Comparison of ENCODE assay signal across 10 cellular contexts in genomic region chr2:17821535-17822451, GRCh38. TPM values are rescaled to one million over a fixed set of nuclear protein-coding genes. Genes with fewer than 3 reads are reported as not detected.
DNase-seq lines count a peak whose midpoint lies in the region; ATAC-seq, FAIRE-seq and TF ChIP-seq lines count a peak whose summit lies in the region.
"Had no signal": no experiment of that assay in that cellular context is flagged by ENCODE, and none has a peak within 500 bp of the region (broad histone marks: within the 10 kb centered on the region; RNA-seq: fewer than 3 reads in every experiment).

No MANE protein-coding gene starts in this region.

- H3K27me3 ChIP-seq in HepG2 (ENCODE audit: control insufficient read depth in 1 of 2, insufficient read depth in 2 of 2, low read length in 2 of 2), result peaks cover 0 to 17% of the 10 kb centered on the region in 2 experiments; a peak in 2 of 5 replicates

- CTCF ChIA-PET in HepG2 (lab: Yijun Ruan, JAX; ENCODE audit: low intra/inter-chr PET ratio, low total read pairs), result no interaction called here

- peak overlapping the region; percentile 4 to 34 (median 21) for H3K27ac Mint-ChIP-seq in IgD-negative memory B cell

- in situ Hi-C loops in HepG2 (cut with HindIII; ENCODE audit: extremely low pct_ligation_motif_present, low pct_unique_long_range_greater_than_20kb), result no loop called here

- intact Hi-C loops in HepG2 (cut with micrococcal nuclease; ENCODE audit: unreplicated experiment) (no loop called here), head of caudate nucleus (cut with DNase I) (no loop called here)

- no peak for DNase-seq in HepG2 (ENCODE audit: low spot score)
- DNase-seq in ureter (ENCODE audit: low spot score), result no peak
- DNase-seq in head of caudate nucleus, result no peak
- no peak for DNase-seq in NCI-H524 treated with DMSO at 0.1 percent for 48 hours (lab: John Stamatoyannopoulos, UW)
- DNase-seq in T-helper 9 cell, result no peak

- no peak overlapping the region for H2AFZ ChIP-seq in HepG2 (ENCODE audit: low read length)

- ATAC-seq in GM18498 (IDR thresholded peaks at IDR 0.05; ENCODE audit: unreplicated experiment), result peak; percentile 52
- peak; percentile 59 for ATAC-seq in GM21390 (IDR thresholded peaks at IDR 0.05; ENCODE audit: unreplicated experiment)
- peak; percentile 56; the same call in 2 of the 3 replicates for ATAC-seq in HepG2

- H3K4me3 Mint-ChIP-seq in IgD-negative memory B cell, result peak overlapping the region in 2 of 4 donors; percentile 4 to 87
- H3K4me3 Mint-ChIP-seq: central memory CD8-positive, alpha-beta T cell had no signal

- POLR2A ChIA-PET in HepG2 (lab: Yijun Ruan, JAX), result no interaction called here

- H3K9me3 ChIP-seq in HepG2 (ENCODE audit: low read length), result no peaks in the 10 kb centered on the region

- no peaks in the 10 kb centered on the region for H3K36me3 Mint-ChIP-seq in IgD-negative memory B cell

- WGBS in HepG2 (ENCODE audit: low lambda C conversion rate), result 17% methylated on average over 7 of the region's 7 CpGs

- H4K20me1 ChIP-seq in HepG2 (ENCODE audit: insufficient read depth, low read length), result no peaks in the 10 kb centered on the region

- BruUV-seq in HepG2 (replicated peaks; lab: Mats Ljungman, UMichigan), result no TSS peak

- no peak overlapping the region for H3K4me3 ChIP-seq in HepG2 (replicated peaks in 1 of 3; ENCODE audit: insufficient read depth in 1 of 3, low read depth in 2 of 3, low read length in 3 of 3)

- no peak overlapping the region for H3K27ac ChIP-seq in HepG2 (ENCODE audit: extremely low read length, insufficient read depth, low read length)

- H3K9me3 Mint-ChIP-seq in IgD-negative memory B cell, result no peaks in the 10 kb centered on the region
- H3K9me3 Mint-ChIP-seq: central memory CD8-positive, alpha-beta T cell had no signal

- TF ChIP-seq CTCF in HepG2 (CRISPR knock-in tag; IDR thresholded peaks at IDR 0.05), result no peak

- H3K4me1 ChIP-seq in HepG2 (ENCODE audit: insufficient read depth, low read length), result no peaks in the 10 kb centered on the region

- H3K9ac ChIP-seq in HepG2 (ENCODE audit: insufficient read depth, low read depth, low read length), result no peak overlapping the region

- no peak for TF ChIP-seq EP300 in HepG2 (IDR thresholded peaks at IDR 0.05; ENCODE audit: low read depth in 2 of 2, low read length in 2 of 2)
- TF ChIP-seq EP300 in HepG2 (CRISPR knock-in tag; IDR thresholded peaks at IDR 0.05; ENCODE audit: borderline replicate concordance), result no peak

- TF ChIP-seq POLR2A in HepG2 (IDR thresholded peaks at IDR 0.05; ENCODE audit: insufficient read depth in 1 of 2, low read depth in 2 of 2, low read length in 2 of 2), result no peak

- no peak for TF ChIP-seq RAD21 in HepG2 (CRISPR knock-in tag; IDR thresholded peaks at IDR 0.05)

- no peaks in the 10 kb centered on the region for H3K36me3 ChIP-seq in HepG2 (replicated peaks in 1 of 2; ENCODE audit: control insufficient read depth in 1 of 2, insufficient read depth in 2 of 2, low read length in 2 of 2)

- no peak overlapping the region for H3K4me2 ChIP-seq in HepG2 (ENCODE audit: low read depth, low read length)

- H3K4me1 Mint-ChIP-seq in IgD-negative memory B cell, result peaks cover 22 to 30% (median 23%) of the 10 kb centered on the region in 3 donors
- H3K4me1 Mint-ChIP-seq: central memory CD8-positive, alpha-beta T cell had no signal

- no peak for FAIRE-seq in HepG2 (lab: Jason Lieb, UNC)

- no peaks in the 10 kb centered on the region for H3K79me2 ChIP-seq in HepG2 (ENCODE audit: insufficient read depth, low read length)

- H3K27me3 Mint-ChIP-seq in IgD-negative memory B cell, result no peaks in the 10 kb centered on the region

TF ChIP-seq in HepG2, 621 proteins besides CTCF, POLR2A, EP300 and RAD21 (continues in another document):
- TF ChIP-seq KDM6A (CRISPR knock-in tag; IDR thresholded peaks at IDR 0.05; ENCODE audit: low read depth) (no peak), NFE2L2 (IDR thresholded peaks at IDR 0.05; ENCODE audit: low read length) (no peak), SMARCC2 (IDR thresholded peaks at IDR 0.05) (no peak), PTBP1 (IDR thresholded peaks at IDR 0.05; ENCODE audit: low read depth, low read length, poor library complexity, severe bottlenecking) (no peak), TFE3 (CRISPR knock-in tag; IDR thresholded peaks at IDR 0.05) (no peak), KDM1A (CRISPR knock-in tag; IDR thresholded peaks at IDR 0.05) (no peak), ZBTB44 (CRISPR knock-in tag; IDR thresholded peaks at IDR 0.05) (no peak), PPARG (CRISPR knock-in tag; conservative IDR thresholded peaks at IDR 0.05) (no peak)

RNA-seq across cellular contexts. Expression of gene MSGN1, which starts 5.5 kb away (rescaled TPM):
- polyA plus RNA-seq in IgD-negative memory B cell, result not detected
- not detected in 2 replicates for total RNA-seq in HepG2 (2016; rRNA removed; fragmentation: Illumina TruSeq; extraction: Trizol)
- not detected in 2 replicates for total RNA-seq in HepG2 (2016; cell fraction: cytosol; rRNA removed; fragmentation: Illumina TruSeq; extraction: Trizol; ENCODE audit: low read depth)
- total RNA-seq in HepG2 (2016; cell fraction: insoluble cytoplasmic fraction; rRNA removed; fragmentation: Illumina TruSeq; extraction: Trizol), result not detected in 2 replicates
- total RNA-seq in HepG2 (2016; cell fraction: membrane; rRNA removed; fragmentation: Illumina TruSeq; extraction: Trizol), result not detected in 2 replicates
- not detected in 2 replicates for total RNA-seq in HepG2 (2016; cell fraction: nucleus; rRNA removed; fragmentation: Illumina TruSeq; extraction: Trizol)
- not detected in 2 replicates for polyA plus RNA-seq in HepG2 (2011; rRNA removed)
- not detected in 2 replicates for polyA plus RNA-seq in HepG2 (2011; cell fraction: cytosol; rRNA removed)
- not detected in 2 replicates for polyA plus RNA-seq in HepG2 (2011; cell fraction: nucleus; rRNA removed)
- not detected in 2 replicates for polyA plus RNA-seq in HepG2 (2012)
- polyA plus RNA-seq in HepG2 (2016; cell fraction: cytosol; fragmentation: Illumina TruSeq; extraction: Trizol; ENCODE audit: low read depth), result not detected in 2 replicates
- polyA plus RNA-seq in HepG2 (2016; cell fraction: insoluble cytoplasmic fraction; fragmentation: Illumina TruSeq; extraction: Trizol; ENCODE audit: low read depth), result not detected in 2 replicates
- polyA plus RNA-seq in HepG2 (2016; cell fraction: membrane; fragmentation: Illumina TruSeq; extraction: Trizol; ENCODE audit: low read depth), result not detected in 2 replicates
- polyA plus RNA-seq in HepG2 (2016; cell fraction: nucleus; fragmentation: Illumina TruSeq; extraction: Trizol; ENCODE audit: insufficient read depth, low read depth), result not detected in 2 replicates
- polyA minus RNA-seq in HepG2 (2011; rRNA and poly(A)+ RNA removed; ENCODE audit: low replicate concordance), result not detected in 2 replicates
- polyA minus RNA-seq in HepG2 (2011; cell fraction: cytosol; rRNA and poly(A)+ RNA removed), result not detected in 2 replicates
- polyA minus RNA-seq in HepG2 (2011; cell fraction: nucleus; rRNA and poly(A)+ RNA removed), result not detected in 2 replicates
- not detected for total RNA-seq in ureter
- total RNA-seq: lung microvascular endothelial cell had no signal

RNA-seq across cellular contexts. Expression of gene KCNS3, which starts 56.7 kb away (rescaled TPM):
- polyA plus RNA-seq in IgD-negative memory B cell (not detected), HepG2 (2011; rRNA removed) (not detected in 2 replicates)
- total RNA-seq in HepG2 (2016; rRNA removed; fragmentation: Illumina TruSeq; extraction: Trizol) (not detected in 2 replicates), ureter (20.3 TPM)
- not detected in 2 replicates for total RNA-seq in HepG2 (2016; cell fraction: cytosol; rRNA removed; fragmentation: Illumina TruSeq; extraction: Trizol; ENCODE audit: low read depth)
- total RNA-seq in HepG2 (2016; cell fraction: insoluble cytoplasmic fraction; rRNA removed; fragmentation: Illumina TruSeq; extraction: Trizol), result 0.09 TPM in 1 of 2 replicates, not detected in the other
- not detected in 2 replicates for total RNA-seq in HepG2 (2016; cell fraction: membrane; rRNA removed; fragmentation: Illumina TruSeq; extraction: Trizol)
- not detected in 2 replicates for total RNA-seq in HepG2 (2016; cell fraction: nucleus; rRNA removed; fragmentation: Illumina TruSeq; extraction: Trizol)
- not detected in 2 replicates for polyA plus RNA-seq in HepG2 (2011; cell fraction: cytosol; rRNA removed)
- polyA plus RNA-seq in HepG2 (2011; cell fraction: nucleus; rRNA removed), result not detected in 2 replicates
- polyA plus RNA-seq in HepG2 (2012), result not detected in 2 replicates
- not detected in 2 replicates for polyA plus RNA-seq in HepG2 (2016; cell fraction: cytosol; fragmentation: Illumina TruSeq; extraction: Trizol; ENCODE audit: low read depth)
- not detected in 2 replicates for polyA plus RNA-seq in HepG2 (2016; cell fraction: insoluble cytoplasmic fraction; fragmentation: Illumina TruSeq; extraction: Trizol; ENCODE audit: low read depth)
- polyA plus RNA-seq in HepG2 (2016; cell fraction: membrane; fragmentation: Illumina TruSeq; extraction: Trizol; ENCODE audit: low read depth), result not detected in 2 replicates
- polyA plus RNA-seq in HepG2 (2016; cell fraction: nucleus; fragmentation: Illumina TruSeq; extraction: Trizol; ENCODE audit: insufficient read depth, low read depth), result not detected in 2 replicates
- polyA minus RNA-seq in HepG2 (2011; rRNA and poly(A)+ RNA removed; ENCODE audit: low replicate concordance), result not detected in 2 replicates
- polyA minus RNA-seq in HepG2 (2011; cell fraction: cytosol; rRNA and poly(A)+ RNA removed), result not detected in 2 replicates
- not detected in 2 replicates for polyA minus RNA-seq in HepG2 (2011; cell fraction: nucleus; rRNA and poly(A)+ RNA removed)

Comparison
In these comparisons a context has a peak if more than half of its experiments do, and no peak if none do; other contexts are left out.
1. RNA of gene KCNS3, which starts 56.7 kb away (total RNA-seq): 20.3 TPM in ureter (single experiment); 0.09 TPM in HepG2; every median in the first group is over 10 times any median in the second.
2. Peak in every context shown above with its lines, with median percentiles within 50 percentile points of each other: ATAC-seq.